9 cellular contexts compared by ENCODE assay signal in the genomic region with DNA sequence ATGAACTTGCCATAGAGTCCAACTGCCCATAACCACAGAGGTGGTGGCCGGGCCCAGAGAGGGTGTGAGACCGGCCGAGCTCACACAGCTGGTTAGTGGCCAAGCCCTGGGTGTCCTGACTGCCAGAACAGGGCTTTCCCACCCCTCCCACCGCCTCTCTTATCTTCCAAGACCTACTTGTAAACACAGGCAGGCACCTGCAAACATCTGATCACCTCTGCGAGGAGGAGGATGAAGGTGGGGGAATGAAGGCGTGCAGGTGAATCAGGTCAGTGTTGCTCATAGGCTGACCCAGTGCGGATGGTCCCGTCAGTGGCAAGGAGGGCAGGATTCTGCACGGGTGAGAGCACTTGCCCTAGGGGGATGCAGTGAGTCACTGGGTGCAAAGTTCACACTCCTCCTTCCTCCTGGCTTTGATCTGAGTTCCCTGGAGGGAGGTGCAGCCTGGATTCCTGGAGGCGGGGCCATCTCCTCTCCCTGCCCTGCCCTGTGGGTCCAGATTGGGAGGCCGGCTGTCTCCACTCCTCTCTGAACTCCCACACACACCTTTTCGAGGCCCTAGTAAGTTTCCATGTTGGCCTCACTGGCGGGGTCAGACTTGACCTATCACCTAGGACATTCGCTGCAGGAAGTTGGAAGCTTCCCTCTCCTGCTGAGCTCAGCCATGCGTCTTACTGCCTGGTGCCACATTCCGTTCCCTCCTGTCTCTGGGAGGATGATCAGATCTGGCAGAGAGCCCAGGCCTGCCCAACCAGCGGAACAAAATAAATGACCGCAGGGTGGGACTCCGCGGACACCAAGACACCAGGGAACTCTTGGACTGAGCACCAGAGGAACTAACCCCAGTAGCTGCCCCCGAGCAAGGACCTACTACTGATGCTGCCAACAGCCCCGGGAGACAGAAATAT. TPM values are rescaled to one million over a fixed set of nuclear protein-coding genes. Genes with fewer than 3 reads are reported as not detected.
A peak's percentile ranks its signal among the peaks of the same experiment; 100 is the strongest.
DNase-seq lines count a peak whose midpoint lies in the region; ATAC-seq and TF ChIP-seq lines count a peak whose summit lies in the region.
"Had no signal": no experiment of that assay in that cellular context is flagged by ENCODE, and none has a peak within 500 bp of the region (broad histone marks: within the 10 kb centered on the region; RNA-seq: fewer than 3 reads in every experiment).

No MANE protein-coding gene starts in this region.

- H3K4me1 Mint-ChIP-seq in stimulated activated memory B cell treated with anti-CD40 and anti-IgM and Interleukin-4, amounts not matched to agents 10 μg/mL and 1 μg/mL and 100 μg/mL, for 72 hours = peaks cover 30% of the 10 kb centered on the region
- no peaks in the 10 kb centered on the region for H3K4me1 Mint-ChIP-seq in activated CD8-positive, alpha-beta memory T cell treated with anti-CD3 and anti-CD28 coated beads, Interleukin-2, amount 10 ng/mL, durations not matched to agents 7 days and 5 days

- CTCF ChIA-PET in HEK293T (lab: Yijun Ruan, JAX) = interaction anchor here (1.7 kb wide), 1 partner anchor 15 kb away, joined by 7 read pairs; no protein-coding TSS in a partner anchor
- CTCF ChIA-PET in activated CD8-positive, alpha-beta memory T cell treated with anti-CD3 and anti-CD28 coated beads, Interleukin-2, amount 10 ng/mL, durations not matched to agents 7 days and 5 days (lab: Charles Lee) = interaction anchor here (1.5 to 1.6 kb wide), 2 partner anchors 9 to 15 kb away, joined by 6 read pairs; no protein-coding TSS in a partner anchor

- no peak overlapping the region for H3K4me3 Mint-ChIP-seq in stimulated activated memory B cell treated with anti-CD40 and anti-IgM and Interleukin-4, amounts not matched to agents 10 μg/mL and 1 μg/mL and 100 μg/mL, for 72 hours
- H3K4me3 Mint-ChIP-seq in activated CD8-positive, alpha-beta memory T cell treated with anti-CD3 and anti-CD28 coated beads, Interleukin-2, amount 10 ng/mL, durations not matched to agents 7 days and 5 days = no peak overlapping the region

- H3K36me3 Mint-ChIP-seq in stimulated activated memory B cell treated with anti-CD40 and anti-IgM and Interleukin-4, amounts not matched to agents 10 μg/mL and 1 μg/mL and 100 μg/mL, for 72 hours = no peaks in the 10 kb centered on the region
- H3K36me3 Mint-ChIP-seq in activated CD8-positive, alpha-beta memory T cell treated with anti-CD3 and anti-CD28 coated beads, Interleukin-2, amount 10 ng/mL, durations not matched to agents 7 days and 5 days = no peaks in the 10 kb centered on the region

- H3K27ac Mint-ChIP-seq in stimulated activated memory B cell treated with anti-CD40 and anti-IgM and Interleukin-4, amounts not matched to agents 10 μg/mL and 1 μg/mL and 100 μg/mL, for 72 hours = peak overlapping the region; percentile 48
- H3K27ac Mint-ChIP-seq in activated CD8-positive, alpha-beta memory T cell treated with anti-CD3 and anti-CD28 coated beads, Interleukin-2, amount 10 ng/mL, durations not matched to agents 7 days and 5 days = no peak overlapping the region

- ATAC-seq in SK-N-SH treated with all-trans-retinoic acid at 6 μM for 48 hours = peak; percentile 52
- peak; percentile 31 to 69 for ATAC-seq in left cardiac atrium
- ATAC-seq in stimulated activated memory B cell treated with anti-CD40 and anti-IgM and Interleukin-4, amounts not matched to agents 10 μg/mL and 1 μg/mL and 100 μg/mL, for 72 hours = no peak
- no peak for ATAC-seq in activated CD8-positive, alpha-beta memory T cell treated with anti-CD3 and anti-CD28 coated beads, Interleukin-2, amount 10 ng/mL, durations not matched to agents 7 days and 5 days

- POLR2A ChIA-PET in HEK293T (lab: Yijun Ruan, JAX) = interaction anchor here (1.0 to 3.1 kb wide), 3 partner anchors 32 to 47 kb away, joined by 3 to 19 read pairs (median 4); a partner anchor contains a TSS

- peak; percentile 37 for DNase-seq in HEK293T (ENCODE audit: extremely low spot score)
- peak; percentile 68 for DNase-seq in left cardiac atrium
- no peak for DNase-seq in NCI-H2171 treated with DMSO at 0.1 percent for 48 hours (lab: John Stamatoyannopoulos, UW)
- no peak for DNase-seq in activated CD8-positive, alpha-beta memory T cell treated with anti-CD3 and anti-CD28 coated beads, Interleukin-2, amount 10 ng/mL, durations not matched to agents 7 days and 5 days
- DNase-seq in effector CD4-positive, alpha-beta T cell = no peak
- DNase-seq in central memory CD4-positive, alpha-beta T cell = no peak

- H3K27me3 Mint-ChIP-seq in stimulated activated memory B cell treated with anti-CD40 and anti-IgM and Interleukin-4, amounts not matched to agents 10 μg/mL and 1 μg/mL and 100 μg/mL, for 72 hours = peaks cover 38% of the 10 kb centered on the region
- H3K27me3 Mint-ChIP-seq in activated CD8-positive, alpha-beta memory T cell treated with anti-CD3 and anti-CD28 coated beads, Interleukin-2, amount 10 ng/mL, durations not matched to agents 7 days and 5 days = peaks cover 7% of the 10 kb centered on the region

- intact Hi-C loops in left cardiac atrium (cut with DNase I) = loop anchor here in 1 of 2 donors (10.0 kb wide), 1 partner anchor 255 kb away; no protein-coding TSS in a partner anchor

- H3K9me3 Mint-ChIP-seq in stimulated activated memory B cell treated with anti-CD40 and anti-IgM and Interleukin-4, amounts not matched to agents 10 μg/mL and 1 μg/mL and 100 μg/mL, for 72 hours = no peaks in the 10 kb centered on the region
- no peaks in the 10 kb centered on the region for H3K9me3 Mint-ChIP-seq in activated CD8-positive, alpha-beta memory T cell treated with anti-CD3 and anti-CD28 coated beads, Interleukin-2, amount 10 ng/mL, durations not matched to agents 7 days and 5 days (ENCODE audit: low read depth)

TF ChIP-seq in HEK293T, 16 proteins besides CTCF, POLR2A, EP300 and RAD21:
- TF ChIP-seq TARDBP (IDR thresholded peaks at IDR 0.05) (no peak), HDGF (IDR thresholded peaks at IDR 0.05; ENCODE audit: borderline replicate concordance) (no peak), FOXK2 (IDR thresholded peaks at IDR 0.05) (no peak), ELF4 (IDR thresholded peaks at IDR 0.05) (no peak), FOXA1 (IDR thresholded peaks at IDR 0.05) (no peak), SP1 (IDR thresholded peaks at IDR 0.05) (no peak), CTBP1 (IDR thresholded peaks at IDR 0.05; ENCODE audit: borderline replicate concordance) (no peak), SUZ12 (IDR thresholded peaks at IDR 0.05) (no peak), FOXM1 (IDR thresholded peaks at IDR 0.05; ENCODE audit: borderline replicate concordance) (no peak), ZNF384 (IDR thresholded peaks at IDR 0.05) (no peak), BHLHE40 (IDR thresholded peaks at IDR 0.05; ENCODE audit: borderline replicate concordance) (no peak), NFRKB (IDR thresholded peaks at IDR 0.05) (no peak), ARNT (IDR thresholded peaks at IDR 0.05) (no peak)
- TF ChIP-seq, protein P1, sequence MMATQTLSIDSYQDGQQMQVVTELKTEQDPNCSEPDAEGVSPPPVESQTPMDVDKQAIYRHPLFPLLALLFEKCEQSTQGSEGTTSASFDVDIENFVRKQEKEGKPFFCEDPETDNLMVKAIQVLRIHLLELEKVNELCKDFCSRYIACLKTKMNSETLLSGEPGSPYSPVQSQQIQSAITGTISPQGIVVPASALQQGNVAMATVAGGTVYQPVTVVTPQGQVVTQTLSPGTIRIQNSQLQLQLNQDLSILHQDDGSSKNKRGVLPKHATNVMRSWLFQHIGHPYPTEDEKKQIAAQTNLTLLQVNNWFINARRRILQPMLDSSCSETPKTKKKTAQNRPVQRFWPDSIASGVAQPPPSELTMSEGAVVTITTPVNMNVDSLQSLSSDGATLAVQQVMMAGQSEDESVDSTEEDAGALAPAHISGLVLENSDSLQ (IDR thresholded peaks at IDR 0.05) = no peak
TF ChIP-seq in HEK293T: peak in this region for 0.

TF ChIP-seq in SK-N-SH treated with all-trans-retinoic acid at 6 μM for 48 hours, 23 proteins besides CTCF, POLR2A, EP300 and RAD21:
- 0 out of 2 replicates have a peak, but pooled peaks have one; percentile 18 for TF ChIP-seq TCF4 (CRISPR knock-in tag; IDR thresholded peaks at IDR 0.05; ENCODE audit: borderline replicate concordance)
- TF ChIP-seq, protein P2, sequence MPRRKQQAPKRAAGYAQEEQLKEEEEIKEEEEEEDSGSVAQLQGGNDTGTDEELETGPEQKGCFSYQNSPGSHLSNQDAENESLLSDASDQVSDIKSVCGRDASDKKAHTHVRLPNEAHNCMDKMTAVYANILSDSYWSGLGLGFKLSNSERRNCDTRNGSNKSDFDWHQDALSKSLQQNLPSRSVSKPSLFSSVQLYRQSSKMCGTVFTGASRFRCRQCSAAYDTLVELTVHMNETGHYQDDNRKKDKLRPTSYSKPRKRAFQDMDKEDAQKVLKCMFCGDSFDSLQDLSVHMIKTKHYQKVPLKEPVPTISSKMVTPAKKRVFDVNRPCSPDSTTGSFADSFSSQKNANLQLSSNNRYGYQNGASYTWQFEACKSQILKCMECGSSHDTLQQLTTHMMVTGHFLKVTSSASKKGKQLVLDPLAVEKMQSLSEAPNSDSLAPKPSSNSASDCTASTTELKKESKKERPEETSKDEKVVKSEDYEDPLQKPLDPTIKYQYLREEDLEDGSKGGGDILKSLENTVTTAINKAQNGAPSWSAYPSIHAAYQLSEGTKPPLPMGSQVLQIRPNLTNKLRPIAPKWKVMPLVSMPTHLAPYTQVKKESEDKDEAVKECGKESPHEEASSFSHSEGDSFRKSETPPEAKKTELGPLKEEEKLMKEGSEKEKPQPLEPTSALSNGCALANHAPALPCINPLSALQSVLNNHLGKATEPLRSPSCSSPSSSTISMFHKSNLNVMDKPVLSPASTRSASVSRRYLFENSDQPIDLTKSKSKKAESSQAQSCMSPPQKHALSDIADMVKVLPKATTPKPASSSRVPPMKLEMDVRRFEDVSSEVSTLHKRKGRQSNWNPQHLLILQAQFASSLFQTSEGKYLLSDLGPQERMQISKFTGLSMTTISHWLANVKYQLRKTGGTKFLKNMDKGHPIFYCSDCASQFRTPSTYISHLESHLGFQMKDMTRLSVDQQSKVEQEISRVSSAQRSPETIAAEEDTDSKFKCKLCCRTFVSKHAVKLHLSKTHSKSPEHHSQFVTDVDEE (CRISPR knock-in tag; IDR thresholded peaks at IDR 0.05) = peak; percentile 45; the same call in 1 of the 2 replicates
- TF ChIP-seq ESRRG (CRISPR knock-in tag; IDR thresholded peaks at IDR 0.05) = no peak

RNA-seq across cellular contexts. Expression of a gene that starts 7.3 kb away (rescaled TPM):
- total RNA-seq in left cardiac atrium = 1 to 10 TPM; 3.9 to 4.0 TPM
- total RNA-seq in activated CD8-positive, alpha-beta memory T cell treated with anti-CD3 and anti-CD28 coated beads, Interleukin-2, amount 10 ng/mL, durations not matched to agents 7 days and 5 days = 1 to 10 TPM; 1.6 to 1.8 TPM

RNA-seq across cellular contexts. Expression of a gene that starts 41.6 kb away (rescaled TPM):
- total RNA-seq in left cardiac atrium = 10 to 100 TPM; 75.1 to 82.8 TPM
- not detected for total RNA-seq in activated CD8-positive, alpha-beta memory T cell treated with anti-CD3 and anti-CD28 coated beads, Interleukin-2, amount 10 ng/mL, durations not matched to agents 7 days and 5 days

RNA-seq across cellular contexts. Expression of a gene that starts 47.3 kb away (rescaled TPM):
- total RNA-seq in left cardiac atrium = 10 to 100 TPM; 27.8 to 36.5 TPM
- 10 to 100 TPM; 74.6 to 75.5 TPM for total RNA-seq in activated CD8-positive, alpha-beta memory T cell treated with anti-CD3 and anti-CD28 coated beads, Interleukin-2, amount 10 ng/mL, durations not matched to agents 7 days and 5 days

RNA-seq across cellular contexts. Expression of a gene that starts 57.9 kb away (rescaled TPM):
- total RNA-seq in left cardiac atrium = not detected
- not detected for total RNA-seq in activated CD8-positive, alpha-beta memory T cell treated with anti-CD3 and anti-CD28 coated beads, Interleukin-2, amount 10 ng/mL, durations not matched to agents 7 days and 5 days
- total RNA-seq: temporal lobe had no signal

Comparison
In these comparisons a context has a peak if more than half of its experiments do, and no peak if none do; other contexts are left out.
1. DNase-seq: peak in HEK293T (single experiment) and left cardiac atrium (single experiment); none in NCI-H2171 treated with DMSO at 0.1 percent for 48 hours (single experiment), activated CD8-positive, alpha-beta memory T cell treated with anti-CD3 and anti-CD28 coated beads, Interleukin-2, amount 10 ng/mL, durations not matched to agents 7 days and 5 days (single experiment), effector CD4-positive, alpha-beta T cell (single experiment) and central memory CD4-positive, alpha-beta T cell (single experiment).
2. ATAC-seq: peak in SK-N-SH treated with all-trans-retinoic acid at 6 μM for 48 hours (single experiment) and left cardiac atrium (2 of 2); none in stimulated activated memory B cell treated with anti-CD40 and anti-IgM and Interleukin-4, amounts not matched to agents 10 μg/mL and 1 μg/mL and 100 μg/mL, for 72 hours (single experiment) and activated CD8-positive, alpha-beta memory T cell treated with anti-CD3 and anti-CD28 coated beads, Interleukin-2, amount 10 ng/mL, durations not matched to agents 7 days and 5 days (single experiment).
3. RNA of a gene that starts 41.6 kb away (total RNA-seq): 75.1 to 82.8 TPM in left cardiac atrium; not detected in activated CD8-positive, alpha-beta memory T cell treated with anti-CD3 and anti-CD28 coated beads, Interleukin-2, amount 10 ng/mL, durations not matched to agents 7 days and 5 days; every median in the first group is over 10 times any median in the second.